In genomic region chr19:42279902-42280760, GRCh38 we compare ENCODE assay signal across 1 cellular context.
A peak's percentile ranks its signal among the peaks of the same experiment; 100 is the strongest.
TF ChIP-seq lines count a peak whose summit lies in the region.

No MANE protein-coding gene starts in this region.

TF ChIP-seq in SK-N-SH, 30 proteins besides CTCF, POLR2A, EP300 and RAD21 (continued from another document):
- TF ChIP-seq ELF1 (IDR thresholded peaks at IDR 0.05) (no peak), MXI1 (IDR thresholded peaks at IDR 0.05; ENCODE audit: low read depth, low read length) (peak; percentile 27), TAF1 (IDR thresholded peaks at IDR 0.05; ENCODE audit: borderline replicate concordance, low read depth, low read length) (peak; percentile 45; the same call in 1 of the 2 replicates), NFIC (IDR thresholded peaks at IDR 0.05; ENCODE audit: borderline replicate concordance) (peak; percentile 81), GABPA (IDR thresholded peaks at IDR 0.05; ENCODE audit: low read depth) (no peak), GATA2 (CRISPR knock-in tag; IDR thresholded peaks at IDR 0.05) (0 out of 2 replicates have a peak, but pooled peaks have one; percentile 31), RXRA (IDR thresholded peaks at IDR 0.05; ENCODE audit: borderline replicate concordance, low read depth) (no peak), SMC3 (IDR thresholded peaks at IDR 0.05; ENCODE audit: low read depth, low read length) (peak; percentile 73), CHD2 (IDR thresholded peaks at IDR 0.05; ENCODE audit: low read length, partially characterized antibody) (peak; percentile 37), YY1 (IDR thresholded peaks at IDR 0.05; ENCODE audit: low read depth) (no peak), MEF2A (IDR thresholded peaks at IDR 0.05; ENCODE audit: borderline replicate concordance, low read depth) (no peak; the same call in 1 of the 2 replicates), RCOR1 (IDR thresholded peaks at IDR 0.05; ENCODE audit: low read length) (peak; percentile 42; the same call in 1 of the 2 replicates), TEAD4 (IDR thresholded peaks at IDR 0.05; ENCODE audit: borderline replicate concordance, insufficient read depth) (no peak), IRF3 (IDR thresholded peaks at IDR 0.05; ENCODE audit: low read depth, low read length) (peak; percentile 49), NRF1 (IDR thresholded peaks at IDR 0.05; ENCODE audit: low read depth, low read length) (peak; percentile 88), FOSL2 (IDR thresholded peaks at IDR 0.05; ENCODE audit: borderline replicate concordance, low read depth) (no peak)
- TF ChIP-seq, protein P1, sequence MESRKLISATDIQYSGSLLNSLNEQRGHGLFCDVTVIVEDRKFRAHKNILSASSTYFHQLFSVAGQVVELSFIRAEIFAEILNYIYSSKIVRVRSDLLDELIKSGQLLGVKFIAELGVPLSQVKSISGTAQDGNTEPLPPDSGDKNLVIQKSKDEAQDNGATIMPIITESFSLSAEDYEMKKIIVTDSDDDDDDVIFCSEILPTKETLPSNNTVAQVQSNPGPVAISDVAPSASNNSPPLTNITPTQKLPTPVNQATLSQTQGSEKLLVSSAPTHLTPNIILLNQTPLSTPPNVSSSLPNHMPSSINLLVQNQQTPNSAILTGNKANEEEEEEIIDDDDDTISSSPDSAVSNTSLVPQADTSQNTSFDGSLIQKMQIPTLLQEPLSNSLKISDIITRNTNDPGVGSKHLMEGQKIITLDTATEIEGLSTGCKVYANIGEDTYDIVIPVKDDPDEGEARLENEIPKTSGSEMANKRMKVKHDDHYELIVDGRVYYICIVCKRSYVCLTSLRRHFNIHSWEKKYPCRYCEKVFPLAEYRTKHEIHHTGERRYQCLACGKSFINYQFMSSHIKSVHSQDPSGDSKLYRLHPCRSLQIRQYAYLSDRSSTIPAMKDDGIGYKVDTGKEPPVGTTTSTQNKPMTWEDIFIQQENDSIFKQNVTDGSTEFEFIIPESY (IDR thresholded peaks at IDR 0.05; ENCODE audit: borderline replicate concordance, low read depth): no peak
- TF ChIP-seq, protein P2, sequence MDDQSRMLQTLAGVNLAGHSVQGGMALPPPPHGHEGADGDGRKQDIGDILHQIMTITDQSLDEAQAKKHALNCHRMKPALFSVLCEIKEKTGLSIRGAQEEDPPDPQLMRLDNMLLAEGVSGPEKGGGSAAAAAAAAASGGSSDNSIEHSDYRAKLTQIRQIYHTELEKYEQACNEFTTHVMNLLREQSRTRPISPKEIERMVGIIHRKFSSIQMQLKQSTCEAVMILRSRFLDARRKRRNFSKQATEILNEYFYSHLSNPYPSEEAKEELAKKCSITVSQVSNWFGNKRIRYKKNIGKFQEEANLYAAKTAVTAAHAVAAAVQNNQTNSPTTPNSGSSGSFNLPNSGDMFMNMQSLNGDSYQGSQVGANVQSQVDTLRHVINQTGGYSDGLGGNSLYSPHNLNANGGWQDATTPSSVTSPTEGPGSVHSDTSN (IDR thresholded peaks at IDR 0.05): peak; percentile 23; the same call in 1 of the 2 replicates
- TF ChIP-seq, protein P3, sequence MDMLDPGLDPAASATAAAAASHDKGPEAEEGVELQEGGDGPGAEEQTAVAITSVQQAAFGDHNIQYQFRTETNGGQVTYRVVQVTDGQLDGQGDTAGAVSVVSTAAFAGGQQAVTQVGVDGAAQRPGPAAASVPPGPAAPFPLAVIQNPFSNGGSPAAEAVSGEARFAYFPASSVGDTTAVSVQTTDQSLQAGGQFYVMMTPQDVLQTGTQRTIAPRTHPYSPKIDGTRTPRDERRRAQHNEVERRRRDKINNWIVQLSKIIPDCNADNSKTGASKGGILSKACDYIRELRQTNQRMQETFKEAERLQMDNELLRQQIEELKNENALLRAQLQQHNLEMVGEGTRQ (IDR thresholded peaks at IDR 0.05; ENCODE audit: borderline replicate concordance, low read depth, low read length): no peak
